In the genomic region with DNA sequence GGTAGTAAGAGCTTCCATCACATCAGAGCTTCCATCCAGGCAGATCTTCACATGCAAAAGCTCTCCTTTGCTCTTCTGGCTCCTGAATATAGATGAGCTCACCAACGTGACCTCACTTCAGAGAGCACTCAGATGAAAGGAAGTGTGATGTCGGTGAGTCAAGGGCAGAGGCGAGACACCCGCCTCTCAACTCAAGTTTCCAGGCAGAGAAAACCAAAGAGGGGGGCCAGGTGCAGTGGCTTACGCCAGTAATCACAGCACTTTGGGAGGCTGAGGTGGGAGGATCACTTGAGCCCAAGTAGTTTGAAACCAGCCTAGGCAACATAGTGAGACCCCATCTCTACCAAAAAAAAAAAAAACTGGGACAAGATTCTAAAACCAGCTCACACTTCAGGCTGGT, we compare ENCODE assay signal across 1 cellular context.
TF ChIP-seq lines count a peak whose summit lies in the region.

No MANE protein-coding gene starts in this region.

TF ChIP-seq in GM23338, 12 proteins besides CTCF, POLR2A, EP300 and RAD21 (continued from another document):
- TF ChIP-seq, protein P1, sequence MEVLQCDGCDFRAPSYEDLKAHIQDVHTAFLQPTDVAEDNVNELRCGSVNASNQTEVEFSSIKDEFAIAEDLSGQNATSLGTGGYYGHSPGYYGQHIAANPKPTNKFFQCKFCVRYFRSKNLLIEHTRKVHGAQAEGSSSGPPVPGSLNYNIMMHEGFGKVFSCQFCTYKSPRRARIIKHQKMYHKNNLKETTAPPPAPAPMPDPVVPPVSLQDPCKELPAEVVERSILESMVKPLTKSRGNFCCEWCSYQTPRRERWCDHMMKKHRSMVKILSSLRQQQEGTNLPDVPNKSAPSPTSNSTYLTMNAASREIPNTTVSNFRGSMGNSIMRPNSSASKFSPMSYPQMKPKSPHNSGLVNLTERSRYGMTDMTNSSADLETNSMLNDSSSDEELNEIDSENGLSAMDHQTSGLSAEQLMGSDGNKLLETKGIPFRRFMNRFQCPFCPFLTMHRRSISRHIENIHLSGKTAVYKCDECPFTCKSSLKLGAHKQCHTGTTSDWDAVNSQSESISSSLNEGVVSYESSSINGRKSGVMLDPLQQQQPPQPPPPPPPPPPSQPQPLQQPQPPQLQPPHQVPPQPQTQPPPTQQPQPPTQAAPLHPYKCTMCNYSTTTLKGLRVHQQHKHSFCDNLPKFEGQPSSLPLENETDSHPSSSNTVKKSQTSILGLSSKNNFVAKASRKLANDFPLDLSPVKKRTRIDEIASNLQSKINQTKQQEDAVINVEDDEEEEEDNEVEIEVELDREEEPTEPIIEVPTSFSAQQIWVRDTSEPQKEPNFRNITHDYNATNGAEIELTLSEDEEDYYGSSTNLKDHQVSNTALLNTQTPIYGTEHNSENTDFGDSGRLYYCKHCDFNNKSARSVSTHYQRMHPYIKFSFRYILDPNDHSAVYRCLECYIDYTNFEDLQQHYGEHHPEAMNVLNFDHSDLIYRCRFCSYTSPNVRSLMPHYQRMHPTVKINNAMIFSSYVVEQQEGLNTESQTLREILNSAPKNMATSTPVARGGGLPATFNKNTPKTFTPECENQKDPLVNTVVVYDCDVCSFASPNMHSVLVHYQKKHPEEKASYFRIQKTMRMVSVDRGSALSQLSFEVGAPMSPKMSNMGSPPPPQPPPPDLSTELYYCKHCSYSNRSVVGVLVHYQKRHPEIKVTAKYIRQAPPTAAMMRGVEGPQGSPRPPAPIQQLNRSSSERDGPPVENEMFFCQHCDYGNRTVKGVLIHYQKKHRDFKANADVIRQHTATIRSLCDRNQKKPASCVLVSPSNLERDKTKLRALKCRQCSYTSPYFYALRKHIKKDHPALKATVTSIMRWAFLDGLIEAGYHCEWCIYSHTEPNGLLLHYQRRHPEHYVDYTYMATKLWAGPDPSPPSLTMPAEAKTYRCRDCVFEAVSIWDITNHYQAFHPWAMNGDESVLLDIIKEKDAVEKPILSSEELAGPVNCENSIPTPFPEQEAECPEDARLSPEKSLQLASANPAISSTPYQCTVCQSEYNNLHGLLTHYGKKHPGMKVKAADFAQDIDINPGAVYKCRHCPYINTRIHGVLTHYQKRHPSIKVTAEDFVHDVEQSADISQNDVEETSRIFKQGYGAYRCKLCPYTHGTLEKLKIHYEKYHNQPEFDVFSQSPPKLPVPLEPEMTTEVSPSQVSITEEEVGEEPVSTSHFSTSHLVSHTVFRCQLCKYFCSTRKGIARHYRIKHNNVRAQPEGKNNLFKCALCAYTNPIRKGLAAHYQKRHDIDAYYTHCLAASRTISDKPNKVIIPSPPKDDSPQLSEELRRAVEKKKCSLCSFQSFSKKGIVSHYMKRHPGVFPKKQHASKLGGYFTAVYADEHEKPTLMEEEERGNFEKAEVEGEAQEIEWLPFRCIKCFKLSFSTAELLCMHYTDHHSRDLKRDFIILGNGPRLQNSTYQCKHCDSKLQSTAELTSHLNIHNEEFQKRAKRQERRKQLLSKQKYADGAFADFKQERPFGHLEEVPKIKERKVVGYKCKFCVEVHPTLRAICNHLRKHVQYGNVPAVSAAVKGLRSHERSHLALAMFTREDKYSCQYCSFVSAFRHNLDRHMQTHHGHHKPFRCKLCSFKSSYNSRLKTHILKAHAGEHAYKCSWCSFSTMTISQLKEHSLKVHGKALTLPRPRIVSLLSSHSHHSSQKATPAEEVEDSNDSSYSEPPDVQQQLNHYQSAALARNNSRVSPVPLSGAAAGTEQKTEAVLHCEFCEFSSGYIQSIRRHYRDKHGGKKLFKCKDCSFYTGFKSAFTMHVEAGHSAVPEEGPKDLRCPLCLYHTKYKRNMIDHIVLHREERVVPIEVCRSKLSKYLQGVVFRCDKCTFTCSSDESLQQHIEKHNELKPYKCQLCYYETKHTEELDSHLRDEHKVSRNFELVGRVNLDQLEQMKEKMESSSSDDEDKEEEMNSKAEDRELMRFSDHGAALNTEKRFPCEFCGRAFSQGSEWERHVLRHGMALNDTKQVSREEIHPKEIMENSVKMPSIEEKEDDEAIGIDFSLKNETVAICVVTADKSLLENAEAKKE (CRISPR knock-in tag; IDR thresholded peaks at IDR 0.05), result no peak
TF ChIP-seq in GM23338: peak in this region for 0.
